Comparison of ENCODE assay signal across 8 cellular contexts in genomic region chr12:57899010-57899662, GRCh38. TPM values are rescaled to one million over a fixed set of nuclear protein-coding genes. Genes with fewer than 3 reads are reported as not detected.
A peak's percentile ranks its signal among the peaks of the same experiment; 100 is the strongest.
DNase-seq lines count a peak whose midpoint lies in the region; ATAC-seq and TF ChIP-seq lines count a peak whose summit lies in the region.

No MANE protein-coding gene starts in this region.

- in situ Hi-C loops in GM13976 (cut with MboI; ENCODE audit: low sequenced_read_pairs, unreplicated experiment) = no loop called here

- peak; percentile 90 for ATAC-seq in HG02610 (IDR thresholded peaks at IDR 0.05; ENCODE audit: unreplicated experiment)

- H3K4me3 ChIP-seq in foreskin fibroblast (ENCODE audit: low read depth in 1 of 2, low read length in 2 of 2) = no peak overlapping the region
- H3K4me3 ChIP-seq in BE2C (ENCODE audit: low read depth, low read length) = no peak overlapping the region

- H3K4me1 ChIP-seq in BE2C = peaks cover 25% of the 10 kb centered on the region

- DNase-seq in GM13976 (ENCODE audit: low spot score) = peak; percentile 81
- DNase-seq in NCI-H774 (lab: John Stamatoyannopoulos, UW) = peak; percentile 62
- peak; percentile 63 for DNase-seq in activated T-helper 1 cell treated with Interleukin-2 at 50 U/mL for 16 hours (ENCODE audit: low read depth)
- peak; percentile 41 to 72 for DNase-seq in foreskin fibroblast
- DNase-seq in stimulated activated CD4-positive, alpha-beta T cell treated with anti-CD3 and anti-CD28 coated beads, Interleukin-1b, Interleukin-23, amount 100 ng/mL, for 48 hours = peak; percentile 82
- no peak for DNase-seq in BE2C
- DNase-seq in ecto neural progenitor cell (ENCODE audit: low spot score) = no peak

- H3K36me3 ChIP-seq in BE2C = no peaks in the 10 kb centered on the region

- H3K27me3 ChIP-seq in BE2C = no peaks in the 10 kb centered on the region

- no peaks in the 10 kb centered on the region for H3K9me3 ChIP-seq in BE2C

- TF ChIP-seq CTCF in GM13976 (IDR thresholded peaks at IDR 0.05; ENCODE audit: borderline replicate concordance, control extremely low read depth, extremely low read depth, insufficient read depth, missing control alignments) (no peak), foreskin fibroblast (IDR thresholded peaks at IDR 0.05; ENCODE audit: low read depth, low read length) (no peak), BE2C (IDR thresholded peaks at IDR 0.05; ENCODE audit: low read depth, low read length) (no peak)

RNA-seq across cellular contexts. Expression of gene ATP23, which starts 42.2 kb away (rescaled TPM):
- 3.5 TPM for polyA plus RNA-seq in BE2C (2012; ENCODE audit: insufficient read depth, insufficient read length, low read depth)

RNA-seq across cellular contexts. Expression of gene CTDSP2, which starts 52.6 kb away (rescaled TPM):
- 115 TPM for polyA plus RNA-seq in BE2C (2012; ENCODE audit: insufficient read depth, insufficient read length, low read depth)

Comparison
In these comparisons a context has a peak if more than half of its experiments do, and no peak if none do; other contexts are left out.
1. DNase-seq: peak in GM13976 (single experiment), NCI-H774 (single experiment), activated T-helper 1 cell treated with Interleukin-2 at 50 U/mL for 16 hours (single experiment), foreskin fibroblast (2 of 2) and stimulated activated CD4-positive, alpha-beta T cell treated with anti-CD3 and anti-CD28 coated beads, Interleukin-1b, Interleukin-23, amount 100 ng/mL, for 48 hours (single experiment); none in BE2C (single experiment) and ecto neural progenitor cell (single experiment).